In the genomic region with DNA sequence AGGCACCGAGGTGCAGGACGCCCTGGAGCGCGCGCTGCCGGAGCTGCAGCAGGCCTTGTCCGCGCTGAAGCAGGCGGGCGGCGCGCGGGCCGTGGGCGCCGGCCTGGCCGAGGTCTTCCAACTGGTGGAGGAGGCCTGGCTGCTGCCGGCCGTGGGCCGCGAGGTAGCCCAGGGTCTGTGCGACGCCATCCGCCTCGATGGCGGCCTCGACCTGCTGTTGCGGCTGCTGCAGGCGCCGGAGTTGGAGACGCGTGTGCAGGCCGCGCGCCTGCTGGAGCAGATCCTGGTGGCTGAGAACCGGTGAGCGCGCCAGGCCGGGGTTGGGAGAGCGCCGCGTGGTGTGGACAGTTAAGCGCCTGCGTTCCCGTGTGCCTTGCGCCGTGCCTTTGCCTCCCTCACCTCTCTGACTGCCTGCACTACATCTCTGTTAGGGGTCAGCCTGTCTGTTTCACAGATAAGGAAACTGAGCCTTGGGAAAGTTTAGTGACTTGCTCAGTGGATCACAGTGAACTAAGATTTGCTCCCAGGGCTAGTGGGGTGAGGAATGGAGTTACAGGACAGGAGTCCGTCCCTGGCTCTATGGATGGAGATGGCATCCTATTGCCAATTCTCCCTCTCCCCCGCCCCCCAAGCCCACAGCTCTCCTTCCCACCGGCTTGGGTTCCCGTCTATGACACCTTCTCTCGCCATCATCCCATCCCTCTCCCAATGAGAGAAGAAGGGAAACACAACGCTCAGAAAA, we compare ENCODE assay signal across 8 cellular contexts. TPM values are rescaled to one million over a fixed set of nuclear protein-coding genes. Genes with fewer than 3 reads are reported as not detected.
A peak's percentile ranks its signal among the peaks of the same experiment; 100 is the strongest.
DNase-seq lines count a peak whose midpoint lies in the region; ATAC-seq and TF ChIP-seq lines count a peak whose summit lies in the region.

No MANE protein-coding gene starts in this region.

- peaks cover 8% of the 10 kb centered on the region for H3K36me3 ChIP-seq in Caco-2 (ENCODE audit: control insufficient read depth, insufficient read depth, low read length)
- H3K36me3 ChIP-seq in mammary epithelial cell (ENCODE audit: insufficient read depth, low read length): no peaks in the 10 kb centered on the region
- H3K36me3 ChIP-seq in thyroid gland: no peaks in the 10 kb centered on the region

- peak overlapping the region; percentile 75 for H3K4me3 Mint-ChIP-seq in Caco-2 (ENCODE audit: unreplicated experiment)
- H3K4me3 Mint-ChIP-seq in memory B cell: peak overlapping the region; percentile 72

- POLR2A ChIA-PET in Caco-2 (lab: Charles Lee): interaction anchor here (0.6 to 4.7 kb wide), 3 partner anchors 14 to 215 kb away, joined by 3 to 87 read pairs (median 74); a partner anchor contains a TSS

- no peaks in the 10 kb centered on the region for H4K20me1 ChIP-seq in mammary epithelial cell (ENCODE audit: insufficient read depth, low read length)

- H3K4me3 ChIP-seq in Caco-2 (ENCODE audit: low read depth, low read length): peak overlapping the region; percentile 40
- H3K4me3 ChIP-seq in mammary epithelial cell (replicated peaks in 1 of 3; ENCODE audit: insufficient read depth in 1 of 3, low read depth in 2 of 3, low read length in 3 of 3): peak overlapping the region in 2 of 3 experiments; percentile 26 to 50
- peak overlapping the region; percentile 11 to 45 (median 45) for H3K4me3 ChIP-seq in thyroid gland (replicated peaks in 1 of 3)

- H3K4me1 ChIP-seq in Caco-2 (peaks cover 40% of the 10 kb centered on the region), mammary epithelial cell (ENCODE audit: insufficient read depth, low read length) (peaks cover 11% of the 10 kb centered on the region), thyroid gland (peaks cover 15 to 25% of the 10 kb centered on the region in 2 donors)

- 17% methylated on average over 39 of the region's 53 CpGs for WGBS in mammary epithelial cell (ENCODE audit: low coverage, missing lambda C conversion rate)
- WGBS in thyroid gland, 2 donors: 19 to 61% methylated on average over 6 to 18 of the region's 53 CpGs

- dilution Hi-C loops in mammary epithelial cell (cut with HindIII; ENCODE audit: low sequenced_read_pairs): loop anchor here (5.0 kb wide), 1 partner anchor 175 kb away; no protein-coding TSS in a partner anchor

- H3K27ac Mint-ChIP-seq in Caco-2 (ENCODE audit: unreplicated experiment) (peak overlapping the region; percentile 88), memory B cell (peak overlapping the region; percentile 83)

- H3K27me3 Mint-ChIP-seq in Caco-2 (ENCODE audit: insufficient read depth, unreplicated experiment) (no peaks in the 10 kb centered on the region), memory B cell (no peaks in the 10 kb centered on the region)

- intact Hi-C loops in Caco-2 (cut with micrococcal nuclease; ENCODE audit: unreplicated experiment) (no loop called here), mammary epithelial cell (cut with micrococcal nuclease) (loop anchor here (2.0 kb wide), 1 partner anchor 34 kb away; a partner anchor contains a TSS), thyroid gland (cut with DNase I) (no loop called here)

- peak overlapping the region; percentile 69 for H2AFZ ChIP-seq in mammary epithelial cell (ENCODE audit: low read depth, low read length)

- DNase-seq in Caco-2 (no peak), NCI-H69 (lab: John Stamatoyannopoulos, UW) (peak; percentile 70), mammary epithelial cell (no peak), memory B cell (ENCODE audit: low spot score in 2 of 2) (no peak), thyroid gland (peak; percentile 21 to 29), ecto neural progenitor cell (ENCODE audit: low spot score) (no peak), GOT3 (lab: John Stamatoyannopoulos, UW) (no peak)

- no peak for TF ChIP-seq POLR2A in thyroid gland (IDR thresholded peaks at IDR 0.05)

- peaks cover 39% of the 10 kb centered on the region for H3K36me3 Mint-ChIP-seq in Caco-2 (ENCODE audit: insufficient read depth, unreplicated experiment)
- H3K36me3 Mint-ChIP-seq in memory B cell: no peaks in the 10 kb centered on the region

- BruUV-seq in Caco-2 (replicated peaks; lab: Mats Ljungman, UMichigan) (no TSS peak), mammary epithelial cell (replicated peaks; lab: Mats Ljungman, UMichigan) (no TSS peak)

- H3K9me3 Mint-ChIP-seq in Caco-2 (ENCODE audit: unreplicated experiment) (no peaks in the 10 kb centered on the region), memory B cell (no peaks in the 10 kb centered on the region)

- H3K9me3 ChIP-seq in Caco-2 (no peaks in the 10 kb centered on the region), mammary epithelial cell (replicated peaks; ENCODE audit: insufficient read depth, low read length) (no peaks in the 10 kb centered on the region), thyroid gland (no peaks in the 10 kb centered on the region)

- H3K4me1 Mint-ChIP-seq in Caco-2 (ENCODE audit: low read depth, unreplicated experiment) (peaks cover 50% of the 10 kb centered on the region), memory B cell (peaks cover 21% of the 10 kb centered on the region)

- peak overlapping the region; percentile 93 for H3K4me2 ChIP-seq in mammary epithelial cell (ENCODE audit: insufficient read depth, low read depth, low read length)

- in situ Hi-C loops in mammary epithelial cell (cut with MboI; ENCODE audit: low sequenced_read_pairs in 2 of 2): no loop called here

- H3K27me3 ChIP-seq in Caco-2 (replicated peaks; ENCODE audit: control insufficient read depth, insufficient read depth, low read length) (no peaks in the 10 kb centered on the region), mammary epithelial cell (ENCODE audit: insufficient read depth, low read length) (no peaks in the 10 kb centered on the region), thyroid gland (no peaks in the 10 kb centered on the region)

- ATAC-seq in GM21360 (IDR thresholded peaks at IDR 0.05; ENCODE audit: unreplicated experiment) (peak; percentile 10), memory B cell (ENCODE audit: low read depth) (peak; percentile 3)

- TF ChIP-seq CTCF in Caco-2 (IDR thresholded peaks at IDR 0.05; ENCODE audit: insufficient read depth in 1 of 2, low read depth in 1 of 2, low read length in 1 of 2, severe bottlenecking in 1 of 2, unreplicated experiment in 1 of 2): no peak
- TF ChIP-seq CTCF in mammary epithelial cell (conservative IDR thresholded peaks at IDR 0.05 in 1 of 2, IDR thresholded peaks at IDR 0.05 in 1 of 2; ENCODE audit: extremely low read depth in 1 of 2, insufficient read depth in 1 of 2, low read depth in 1 of 2, low read length in 2 of 2): no peak
- no peak for TF ChIP-seq CTCF in thyroid gland (IDR thresholded peaks at IDR 0.05)

- no peaks in the 10 kb centered on the region for H3K79me2 ChIP-seq in mammary epithelial cell (ENCODE audit: insufficient read depth, low read length)

- H3K27ac ChIP-seq in mammary epithelial cell (ENCODE audit: insufficient read depth, low read depth, low read length) (no peak overlapping the region), thyroid gland (peak overlapping the region in 1 of 3 donors; percentile 30)

- CTCF ChIA-PET in Caco-2 (lab: Charles Lee): interaction anchor here (1.4 kb wide), 1 partner anchor 44 kb away, joined by 5 read pairs; no protein-coding TSS in a partner anchor
- CTCF ChIA-PET in mammary epithelial cell (lab: Charles Lee; ENCODE audit: low non-redundant PET): interaction anchor here (0.7 kb wide), 1 partner anchor 139 kb away, joined by 3 read pairs; no protein-coding TSS in a partner anchor

- H3K9ac ChIP-seq in mammary epithelial cell (ENCODE audit: insufficient read depth, low read length): no peak overlapping the region

RNA-seq across cellular contexts. Expression of a gene that starts 0.9 kb away (rescaled TPM):
- total RNA-seq in Caco-2 (2022) (32.8 and 34.4 TPM in 2 replicates), mammary epithelial cell (1 to 10 TPM; 4.8 to 8.7 TPM), thyroid gland (10 to 100 TPM; 10.3 to 20.2 (median 16.3) TPM)
- 0.97 TPM for polyA plus RNA-seq in mammary epithelial cell
- 0.67 TPM for polyA minus RNA-seq in mammary epithelial cell

RNA-seq across cellular contexts. Expression of a gene that starts 2.3 kb away (rescaled TPM):
- total RNA-seq in Caco-2 (2022) (273 and 298 TPM in 2 replicates), mammary epithelial cell (not detected), thyroid gland (under 1 TPM in 2 of 4 donors, not detected in 2; 0.33 to 0.39 TPM)
- not detected for polyA plus RNA-seq in mammary epithelial cell
- not detected for polyA minus RNA-seq in mammary epithelial cell

RNA-seq across cellular contexts. Expression of a gene that starts 7.4 kb away (rescaled TPM):
- not detected in 2 replicates for total RNA-seq in Caco-2 (2022)
- total RNA-seq in mammary epithelial cell: not detected
- polyA plus RNA-seq in mammary epithelial cell: not detected
- not detected for polyA minus RNA-seq in mammary epithelial cell
- not detected for total RNA-seq in thyroid gland

RNA-seq across cellular contexts. Expression of a gene that starts 15.0 kb away (rescaled TPM):
- total RNA-seq in Caco-2 (2022) (257 and 265 TPM in 2 replicates), mammary epithelial cell (10 to 100 TPM; 76.3 to 80.5 TPM), thyroid gland (100 to 1,000 TPM in 2 of 4 donors, 10 to 100 TPM in 2; 55.4 to 102 (median 91.7) TPM)
- 99.9 TPM for polyA plus RNA-seq in mammary epithelial cell
- polyA minus RNA-seq in mammary epithelial cell: 71.4 TPM

RNA-seq across cellular contexts. Expression of a gene that starts 33.6 kb away (rescaled TPM):
- total RNA-seq in Caco-2 (2022) (114 and 128 TPM in 2 replicates), mammary epithelial cell (10 to 100 TPM; 15.3 to 47.8 TPM), thyroid gland (10 to 100 TPM; 10.8 to 15.6 (median 13.4) TPM)
- 11.6 TPM for polyA plus RNA-seq in mammary epithelial cell
- 12.0 TPM for polyA minus RNA-seq in mammary epithelial cell

Comparison
In these comparisons a context has a peak if more than half of its experiments do, and no peak if none do; other contexts are left out.
1. DNase-seq: peak in NCI-H69 (single experiment) and thyroid gland (2 of 2); none in Caco-2 (0 of 2), mammary epithelial cell (single experiment), memory B cell (0 of 2), ecto neural progenitor cell (single experiment) and GOT3 (single experiment).
2. RNA of a gene that starts 2.3 kb away (total RNA-seq): 273 to 298 TPM in Caco-2; 0.33 to 0.39 TPM in thyroid gland and not detected in mammary epithelial cell; every median in the first group is over 100 times any median in the second.
3. Peak in every context shown above with its lines, with median percentiles within 50 percentile points of each other: H3K4me3 ChIP-seq.